23 cellular contexts compared by ENCODE assay signal in genomic region chr6:64874776-64875175, GRCh38.
A peak's percentile ranks its signal among the peaks of the same experiment; 100 is the strongest.
DNase-seq lines count a peak whose midpoint lies in the region; ATAC-seq and TF ChIP-seq lines count a peak whose summit lies in the region.
"Had no signal": no experiment of that assay in that cellular context is flagged by ENCODE, and none has a peak within 500 bp of the region (broad histone marks: within the 10 kb centered on the region; RNA-seq: fewer than 3 reads in every experiment).

No MANE protein-coding gene starts in this region.

- no peak for TF ChIP-seq POLR2A in NB4 (IDR thresholded peaks at IDR 0.05; ENCODE audit: extremely low read depth, insufficient read length)
- no peak for TF ChIP-seq POLR2A in erythroblast (IDR thresholded peaks at IDR 0.05; ENCODE audit: low read length)

- no peak overlapping the region for H3K4me3 ChIP-seq in NB4 (ENCODE audit: low read depth, low read length)
- H3K4me3 ChIP-seq in epithelial cell of esophagus (ENCODE audit: low read length) = no peak overlapping the region
- H3K4me3 ChIP-seq: BLaER1 treated with 17β-estradiol and CSF1 and Interleukin-3, amounts not matched to agents 10 nM and 100 nM; HAP-1; SK-N-MC had no signal

- DNase-seq in AG08396 (ENCODE audit: low spot score) (peak; percentile 1), NB4 (ENCODE audit: low read depth) (peak; percentile 1), T1000 (lab: John Stamatoyannopoulos, UW) (peak; percentile 8), epithelial cell of esophagus (ENCODE audit: low read depth) (peak; percentile 54), DMS153 treated with DMSO at 0.1 percent for 48 hours (lab: John Stamatoyannopoulos, UW; ENCODE audit: unreplicated experiment) (no peak), erythroblast (lab: John Stamatoyannopoulos, UW) (no peak)
- DNase-seq: ACHN; Caco-2; CD4-positive, alpha-beta memory T cell; MM.1S; NCI-H1092 treated with DMSO at 0.1 percent for 48 hours; NCI-H1436 treated with DMSO at 0.1 percent for 48 hours; NCI-H1930; NCI-H2227 treated with DMSO at 0.1 percent for 48 hours; NCI-H524; OCI-M1; RPMI8226; SHP77 treated with DMSO at 0.1 percent for 48 hours had no signal

- TF ChIP-seq CTCF in NB4 (IDR thresholded peaks at IDR 0.05; ENCODE audit: low read depth, low read length) (no peak), epithelial cell of esophagus (IDR thresholded peaks at IDR 0.05; ENCODE audit: insufficient read depth, low read depth, low read length, missing control alignments) (no peak)

- no peak for ATAC-seq in HG03520 (IDR thresholded peaks at IDR 0.05; ENCODE audit: unreplicated experiment)
- ATAC-seq in HG03175 (IDR thresholded peaks at IDR 0.05; ENCODE audit: unreplicated experiment) = no peak

Comparison
In these comparisons a context has a peak if more than half of its experiments do, and no peak if none do; other contexts are left out.
1. DNase-seq: peak in AG08396 (single experiment), NB4 (single experiment), T1000 (single experiment) and epithelial cell of esophagus (single experiment); none in DMS153 treated with DMSO at 0.1 percent for 48 hours (single experiment) and erythroblast (0 of 2).